Comparison of ENCODE assay signal across 20 cellular contexts in the genomic region with DNA sequence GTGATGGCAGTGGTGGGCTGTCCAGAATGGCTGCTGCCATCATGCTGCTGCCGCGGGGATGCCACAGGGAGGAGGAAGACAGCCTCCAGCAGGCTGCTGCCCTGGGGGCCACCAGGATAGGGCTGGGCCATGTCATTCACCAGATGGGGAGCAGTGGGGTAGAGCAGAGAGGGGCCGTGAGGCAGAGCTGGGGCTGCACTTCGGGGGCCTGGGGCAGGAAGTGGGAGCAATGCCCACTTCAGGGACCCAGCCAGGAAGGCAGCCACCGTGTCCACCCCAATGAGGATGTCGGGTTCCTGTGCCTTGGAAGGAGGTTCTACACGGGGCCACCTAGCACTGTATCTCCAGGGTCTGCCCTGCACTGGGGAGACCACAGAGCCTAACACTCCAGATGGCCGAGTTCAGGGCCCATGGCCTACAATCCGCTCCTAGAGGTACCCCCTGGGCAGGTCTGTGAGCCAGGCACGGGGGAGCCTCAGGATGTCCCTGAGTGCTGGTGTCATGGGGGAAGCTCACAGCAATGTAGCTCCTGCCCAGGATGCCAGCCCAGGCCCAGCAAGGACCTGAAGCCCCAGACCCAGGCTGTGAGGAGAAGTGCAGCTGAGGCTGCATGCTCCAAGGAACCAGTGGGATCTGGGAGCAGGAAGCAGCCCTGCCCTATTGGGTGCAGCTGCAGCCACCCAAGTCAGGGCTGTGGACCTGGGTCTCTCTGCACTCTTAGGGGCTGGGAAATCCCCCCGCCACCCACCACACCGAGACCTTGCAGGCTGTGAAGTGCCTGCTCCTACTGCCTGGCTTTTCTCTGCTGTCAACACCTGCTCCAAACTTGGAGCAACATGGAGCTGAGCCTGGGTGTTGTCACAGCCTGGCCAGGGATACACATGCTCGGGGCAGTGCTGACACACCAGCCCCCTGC.
DNase-seq lines count a peak whose midpoint lies in the region; ATAC-seq and TF ChIP-seq lines count a peak whose summit lies in the region.
"Had no signal": no experiment of that assay in that cellular context is flagged by ENCODE, and none has a peak within 500 bp of the region (broad histone marks: within the 10 kb centered on the region; RNA-seq: fewer than 3 reads in every experiment).

No MANE protein-coding gene starts in this region.

- no peak overlapping the region for H3T11ph ChIP-seq in H9 (ENCODE audit: low read length)

- POLR2A ChIA-PET in naive thymus-derived CD4-positive, alpha-beta T cell (lab: Charles Lee) = no interaction called here

- no peaks in the 10 kb centered on the region for H3K79me1 ChIP-seq in H9 (ENCODE audit: insufficient read depth, low read depth, low read length, poor library complexity, severe bottlenecking)

- no peaks in the 10 kb centered on the region for H3K23me2 ChIP-seq in H9 (ENCODE audit: insufficient read length, low read depth, low read length, poor library complexity, severe bottlenecking)

- DNase-seq in H9 = no peak
- DNase-seq in heart left ventricle = peak in 3 of 5 donors; percentile 14 to 61 (median 29)
- DNase-seq in naive thymus-derived CD4-positive, alpha-beta T cell = no peak
- DNase-seq in activated CD8-positive, alpha-beta memory T cell treated with anti-CD3 and anti-CD28 coated beads, Interleukin-2, amount 50 U/mL, for 48 hours = no peak
- no peak for DNase-seq in T-helper 9 cell
- no peak for DNase-seq in activated CD4-positive, alpha-beta T cell treated with anti-CD3 and anti-CD28 coated beads, Interleukin-2, amount 50 U/mL, for 4 hours
- DNase-seq: HCEC 1CT, IMR-90, NCI-H1092 treated with DMSO at 0.1 percent for 48 hours, NCI-H1436 treated with DMSO at 0.1 percent for 48 hours, NCI-H1930, NCI-H510A, NCI-H748 treated with DMSO at 0.1 percent for 48 hours, PC-9, RPMI8226, SIG-M5, SK-N-SH had no signal

- H2BK120ac ChIP-seq in H9 (ENCODE audit: low read depth, low read length, poor library complexity, severe bottlenecking) = no peak overlapping the region

- no peak overlapping the region for H3K56ac ChIP-seq in H9 (ENCODE audit: insufficient read length, low read depth, low read length)

- H3K79me2 ChIP-seq in H9 (ENCODE audit: insufficient read depth, low read length) = no peaks in the 10 kb centered on the region

- H3K4me2 ChIP-seq in H9 (ENCODE audit: insufficient read depth, insufficient read length, low read length) = no peak overlapping the region
- H3K4me2 ChIP-seq: KMS-11, PC-9, SK-N-SH had no signal

- H4K5ac ChIP-seq in H9 (ENCODE audit: insufficient read length, low read depth, low read length) = no peak overlapping the region

- no peaks in the 10 kb centered on the region for H4K20me1 ChIP-seq in H9 (ENCODE audit: control insufficient read depth, insufficient read depth, insufficient read length)

- CTCF ChIA-PET in naive thymus-derived CD4-positive, alpha-beta T cell (lab: Charles Lee) = no interaction called here

- WGBS in H9 (ENCODE audit: extremely low coverage, insufficient read length, low lambda C conversion rate) = no CpG with 5 or more reads among the region's 13 CpGs
- 80 to 83% (median 82%) methylated on average over 11 to 13 of the region's 13 CpGs for WGBS in heart left ventricle, 4 donors

- H3K36me3 ChIP-seq in heart left ventricle = no peaks in the 10 kb centered on the region
- no peaks in the 10 kb centered on the region for H3K36me3 ChIP-seq in naive thymus-derived CD4-positive, alpha-beta T cell (ENCODE audit: control insufficient read depth in 2 of 3, insufficient read depth in 3 of 3, low read length in 3 of 3)

- peaks cover 6 to 19% (median 15%) of the 10 kb centered on the region in 3 experiments; a peak in 5 of 7 replicates for H3K36me3 Mint-ChIP-seq in H9 (ENCODE audit: insufficient read depth in 1 of 3, low read depth in 3 of 3)
- H3K36me3 Mint-ChIP-seq in naive thymus-derived CD4-positive, alpha-beta T cell = no peaks in the 10 kb centered on the region
- no peaks in the 10 kb centered on the region for H3K36me3 Mint-ChIP-seq in stimulated activated memory B cell treated with anti-CD40 and anti-IgM and Interleukin-4, amounts not matched to agents 10 μg/mL and 1 μg/mL and 100 μg/mL, for 72 hours

- H2AK5ac ChIP-seq in H9 (ENCODE audit: insufficient read length, low read length) = no peak overlapping the region

- no peak overlapping the region for H3K4me3 Mint-ChIP-seq in H9
- no peak overlapping the region for H3K4me3 Mint-ChIP-seq in naive thymus-derived CD4-positive, alpha-beta T cell
- no peak overlapping the region for H3K4me3 Mint-ChIP-seq in stimulated activated memory B cell treated with anti-CD40 and anti-IgM and Interleukin-4, amounts not matched to agents 10 μg/mL and 1 μg/mL and 100 μg/mL, for 72 hours

- H3K14ac ChIP-seq in H9 (ENCODE audit: insufficient read depth, low read length) = no peak overlapping the region; the same call in 1 of the 2 replicates

- H4K8ac ChIP-seq in H9 (replicated peaks; ENCODE audit: insufficient read length, low read depth, low read length) = no peak overlapping the region

- no peak overlapping the region for H4K91ac ChIP-seq in H9 (ENCODE audit: insufficient read length, low read depth, low read length)

- H3K18ac ChIP-seq in H9 (ENCODE audit: insufficient read length, low read depth, low read length) = no peak overlapping the region

- peaks cover 0 to 6% of the 10 kb centered on the region in 2 experiments; a peak in 2 of 4 replicates for H3K4me1 Mint-ChIP-seq in H9
- H3K4me1 Mint-ChIP-seq in naive thymus-derived CD4-positive, alpha-beta T cell = peaks cover 0 to 11% (median 0%) of the 10 kb centered on the region in 7 donors
- no peaks in the 10 kb centered on the region for H3K4me1 Mint-ChIP-seq in stimulated activated memory B cell treated with anti-CD40 and anti-IgM and Interleukin-4, amounts not matched to agents 10 μg/mL and 1 μg/mL and 100 μg/mL, for 72 hours

- peak overlapping the region in 2 of 3 experiments; percentile 86 to 87; a peak in 3 of 7 replicates for H3K27ac Mint-ChIP-seq in H9
- H3K27ac Mint-ChIP-seq in naive thymus-derived CD4-positive, alpha-beta T cell = no peak overlapping the region
- H3K27ac Mint-ChIP-seq in stimulated activated memory B cell treated with anti-CD40 and anti-IgM and Interleukin-4, amounts not matched to agents 10 μg/mL and 1 μg/mL and 100 μg/mL, for 72 hours = no peak overlapping the region

- H3K9me3 Mint-ChIP-seq in H9 = peaks cover 12 to 29% of the 10 kb centered on the region in 2 experiments; a peak in 4 of 5 replicates
- H3K9me3 Mint-ChIP-seq in naive thymus-derived CD4-positive, alpha-beta T cell = peaks cover 0 to 16% (median 0%) of the 10 kb centered on the region in 11 donors
- H3K9me3 Mint-ChIP-seq in stimulated activated memory B cell treated with anti-CD40 and anti-IgM and Interleukin-4, amounts not matched to agents 10 μg/mL and 1 μg/mL and 100 μg/mL, for 72 hours = peaks cover 6% of the 10 kb centered on the region

- TF ChIP-seq CTCF in H9 (conservative IDR thresholded peaks at IDR 0.05) (no peak), heart left ventricle (IDR thresholded peaks at IDR 0.05) (no peak)

- H3K4me3 ChIP-seq in heart left ventricle = no peak overlapping the region
- no peak overlapping the region for H3K4me3 ChIP-seq in naive thymus-derived CD4-positive, alpha-beta T cell (ENCODE audit: low read length)
- H3K4me3 ChIP-seq: PC-9 had no signal

- H3K9ac ChIP-seq in H9 (ENCODE audit: extremely low read depth, insufficient read length, low read length) = no peak overlapping the region
- H3K9ac ChIP-seq: KMS-11, SK-N-SH had no signal

- H3K27me3 ChIP-seq in H9 (ENCODE audit: insufficient read depth, low read length) = no peaks in the 10 kb centered on the region
- H3K27me3 ChIP-seq in heart left ventricle = no peaks in the 10 kb centered on the region
- no peaks in the 10 kb centered on the region for H3K27me3 ChIP-seq in naive thymus-derived CD4-positive, alpha-beta T cell (ENCODE audit: control insufficient read depth in 2 of 2, insufficient read depth in 2 of 2, low read length in 2 of 2)

- H3K27me3 Mint-ChIP-seq in H9 (ENCODE audit: low read depth) = no peaks in the 10 kb centered on the region; the same call in 1 of the 2 replicates
- H3K27me3 Mint-ChIP-seq in naive thymus-derived CD4-positive, alpha-beta T cell = no peaks in the 10 kb centered on the region
- H3K27me3 Mint-ChIP-seq in stimulated activated memory B cell treated with anti-CD40 and anti-IgM and Interleukin-4, amounts not matched to agents 10 μg/mL and 1 μg/mL and 100 μg/mL, for 72 hours = no peaks in the 10 kb centered on the region

- TF ChIP-seq POLR2A in heart left ventricle (IDR thresholded peaks at IDR 0.05) = no peak

- H3K4me1 ChIP-seq in H9 (ENCODE audit: insufficient read depth, low read length) (no peaks in the 10 kb centered on the region), heart left ventricle (peaks cover 0 to 6% (median 0%) of the 10 kb centered on the region in 12 donors)
- peaks cover 0 to 7% of the 10 kb centered on the region in 2 donors for H3K4me1 ChIP-seq in naive thymus-derived CD4-positive, alpha-beta T cell (ENCODE audit: control insufficient read depth in 2 of 2, insufficient read depth in 2 of 2, low read length in 2 of 2)

- no peak overlapping the region for H2AFZ ChIP-seq in H9 (ENCODE audit: low read length)
- H2AFZ ChIP-seq: PC-9 had no signal

- intact Hi-C loops in heart left ventricle (cut with DNase I) = no loop called here
- intact Hi-C loops in naive thymus-derived CD4-positive, alpha-beta T cell (cut with micrococcal nuclease) = no loop called here

- H3K4ac ChIP-seq in H9 (ENCODE audit: low read depth, low read length) = no peak overlapping the region

- H3K27ac ChIP-seq in H9 (ENCODE audit: insufficient read length, low read depth, low read length) = no peak overlapping the region
- no peak overlapping the region for H3K27ac ChIP-seq in heart left ventricle
- no peak overlapping the region for H3K27ac ChIP-seq in naive thymus-derived CD4-positive, alpha-beta T cell (ENCODE audit: low read depth, low read length)
- H3K27ac ChIP-seq: C4-2B, KMS-11, PC-9 had no signal

- no peak overlapping the region for H3K23ac ChIP-seq in H9 (ENCODE audit: insufficient read length, low read depth, low read length)

- no peak overlapping the region for H2BK20ac ChIP-seq in H9 (ENCODE audit: low read depth, low read length, poor library complexity, severe bottlenecking)

- H2BK15ac ChIP-seq in H9 (ENCODE audit: low read depth, low read length) = no peak overlapping the region; the same call in 1 of the 2 replicates

- H3K9me3 ChIP-seq in H9 (ENCODE audit: control insufficient read depth, low read depth, low read length) (no peaks in the 10 kb centered on the region), heart left ventricle (peaks cover 0 to 30% (median 0%) of the 10 kb centered on the region in 12 donors)
- no peaks in the 10 kb centered on the region for H3K9me3 ChIP-seq in naive thymus-derived CD4-positive, alpha-beta T cell (ENCODE audit: control insufficient read depth in 2 of 3, low read length in 3 of 3)
- H3K9me3 ChIP-seq: SK-N-SH had no signal

- H2BK5ac ChIP-seq in H9 (ENCODE audit: insufficient read length, low read length) = no peak overlapping the region

- H2BK12ac ChIP-seq in H9 (ENCODE audit: insufficient read length, low read depth, low read length) = no peak overlapping the region

- peak; percentile 81 to 94 (median 92) for ATAC-seq in heart left ventricle
- ATAC-seq in naive thymus-derived CD4-positive, alpha-beta T cell = peak; percentile 10
- peak; percentile 46 for ATAC-seq in stimulated activated memory B cell treated with anti-CD40 and anti-IgM and Interleukin-4, amounts not matched to agents 10 μg/mL and 1 μg/mL and 100 μg/mL, for 72 hours

Comparison
In these comparisons a context has a peak if more than half of its experiments do, and no peak if none do; other contexts are left out.
1. DNase-seq: peak in heart left ventricle (3 of 5); none in H9 (single experiment), naive thymus-derived CD4-positive, alpha-beta T cell (0 of 9), activated CD8-positive, alpha-beta memory T cell treated with anti-CD3 and anti-CD28 coated beads, Interleukin-2, amount 50 U/mL, for 48 hours (single experiment), T-helper 9 cell (single experiment) and activated CD4-positive, alpha-beta T cell treated with anti-CD3 and anti-CD28 coated beads, Interleukin-2, amount 50 U/mL, for 4 hours (0 of 2).
2. H3K27ac Mint-ChIP-seq: peak in H9 (2 of 3); none in naive thymus-derived CD4-positive, alpha-beta T cell (0 of 9) and stimulated activated memory B cell treated with anti-CD40 and anti-IgM and Interleukin-4, amounts not matched to agents 10 μg/mL and 1 μg/mL and 100 μg/mL, for 72 hours (single experiment).
3. ATAC-seq: peak in every context shown above with its lines; median percentile 92 in heart left ventricle; 46 in stimulated activated memory B cell treated with anti-CD40 and anti-IgM and Interleukin-4, amounts not matched to agents 10 μg/mL and 1 μg/mL and 100 μg/mL, for 72 hours; 10 in naive thymus-derived CD4-positive, alpha-beta T cell.